Comparison of ENCODE assay signal across 8 cellular contexts in the genomic region with DNA sequence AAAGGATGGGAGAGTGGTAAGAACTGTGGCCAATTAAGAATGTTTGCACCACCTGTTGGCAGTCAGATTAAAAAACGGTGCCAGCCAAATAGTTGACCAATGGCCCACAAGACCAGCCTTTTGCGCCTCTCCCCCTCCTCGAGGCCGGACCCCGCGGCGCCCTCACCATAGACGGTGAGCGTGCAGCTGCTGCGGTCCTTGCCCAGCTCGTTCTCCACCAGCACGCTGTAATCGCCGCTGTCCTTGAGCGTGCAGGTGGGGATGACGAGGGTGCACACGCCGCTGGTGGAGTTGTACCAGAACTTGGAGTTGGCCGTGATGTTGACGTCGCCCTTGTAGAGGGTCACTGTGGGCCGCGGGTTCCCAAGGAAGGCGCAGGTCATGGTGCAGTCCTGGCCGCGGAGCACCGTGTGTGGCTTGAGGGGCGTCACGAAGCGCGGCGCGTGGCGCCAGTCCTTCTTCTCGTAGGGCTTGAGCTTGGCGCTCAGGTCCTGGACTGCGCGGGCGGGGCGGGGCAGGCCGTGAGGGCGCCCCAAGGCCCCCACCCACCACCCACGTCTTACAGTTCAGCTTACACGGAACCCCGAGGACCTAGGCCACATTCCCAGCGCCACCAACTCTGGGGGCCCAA. TPM values are rescaled to one million over a fixed set of nuclear protein-coding genes. Genes with fewer than 3 reads are reported as not detected.
DNase-seq lines count a peak whose midpoint lies in the region; ATAC-seq and TF ChIP-seq lines count a peak whose summit lies in the region.

No MANE protein-coding gene starts in this region.

- no peak for TF ChIP-seq CTCF in GM23338 (conservative IDR thresholded peaks at IDR 0.05; ENCODE audit: low read depth in 2 of 2)
- no peak for TF ChIP-seq CTCF in activated CD8-positive, alpha-beta T cell treated with anti-CD3 and anti-CD28 coated beads for 36 hours (IDR thresholded peaks at IDR 0.05)
- no peak for TF ChIP-seq CTCF in fibroblast of villous mesenchyme (IDR thresholded peaks at IDR 0.05; ENCODE audit: insufficient read depth, low read depth, low read length)
- no peak for TF ChIP-seq CTCF in parathyroid adenoma (IDR thresholded peaks at IDR 0.05)
- no peak for TF ChIP-seq CTCF in osteocyte (IDR thresholded peaks at IDR 0.05)

- H2AFZ ChIP-seq in GM23338 = peak overlapping the region; percentile 94
- H2AFZ ChIP-seq in parathyroid adenoma = peak overlapping the region; percentile 68

- H3K27me3 Mint-ChIP-seq in GM23338 (ENCODE audit: insufficient read depth, low read depth, poor library complexity) = peaks cover 13% of the 10 kb centered on the region
- H3K27me3 Mint-ChIP-seq in activated CD8-positive, alpha-beta T cell treated with anti-CD3 and anti-CD28 coated beads for 36 hours = peaks cover 1% of the 10 kb centered on the region
- peaks cover 30% of the 10 kb centered on the region for H3K27me3 Mint-ChIP-seq in osteocyte (ENCODE audit: unreplicated experiment)

- intact Hi-C loops in activated CD8-positive, alpha-beta T cell treated with anti-CD3 and anti-CD28 coated beads for 36 hours (cut with micrococcal nuclease) = no loop called here

- no peak overlapping the region for H3K27ac Mint-ChIP-seq in GM23338
- H3K27ac Mint-ChIP-seq in activated CD8-positive, alpha-beta T cell treated with anti-CD3 and anti-CD28 coated beads for 36 hours = no peak overlapping the region
- H3K27ac Mint-ChIP-seq in osteocyte (ENCODE audit: unreplicated experiment) = no peak overlapping the region

- no peaks in the 10 kb centered on the region for H3F3A ChIP-seq in GM23338 (replicated peaks; ENCODE audit: low read depth)

- H3K36me3 Mint-ChIP-seq in GM23338 (ENCODE audit: low read depth) = no peaks in the 10 kb centered on the region
- H3K36me3 Mint-ChIP-seq in activated CD8-positive, alpha-beta T cell treated with anti-CD3 and anti-CD28 coated beads for 36 hours (ENCODE audit: low read depth) = no peaks in the 10 kb centered on the region
- H3K36me3 Mint-ChIP-seq in osteocyte (ENCODE audit: unreplicated experiment) = no peaks in the 10 kb centered on the region

- H4K20me1 ChIP-seq in GM23338 (replicated peaks; ENCODE audit: insufficient read depth) = no peaks in the 10 kb centered on the region

- peaks cover 18% of the 10 kb centered on the region for H3K27me3 ChIP-seq in GM23338 (ENCODE audit: insufficient read depth)
- no peaks in the 10 kb centered on the region for H3K27me3 ChIP-seq in parathyroid adenoma (ENCODE audit: control insufficient read depth, insufficient read depth, low read length)

- H3K4me1 Mint-ChIP-seq in GM23338 (peaks cover 7% of the 10 kb centered on the region; the same call in 2 of the 3 replicates), osteocyte (ENCODE audit: unreplicated experiment) (no peaks in the 10 kb centered on the region)
- H3K4me1 Mint-ChIP-seq in activated CD8-positive, alpha-beta T cell treated with anti-CD3 and anti-CD28 coated beads for 36 hours (ENCODE audit: low read depth) = peaks cover 17% of the 10 kb centered on the region

- no peaks in the 10 kb centered on the region for H3K79me2 ChIP-seq in GM23338 (replicated peaks; ENCODE audit: insufficient read depth)
- no peaks in the 10 kb centered on the region for H3K79me2 ChIP-seq in parathyroid adenoma

- H3K36me3 ChIP-seq in GM23338 (ENCODE audit: insufficient read depth) (no peaks in the 10 kb centered on the region), parathyroid adenoma (ENCODE audit: control insufficient read depth, insufficient read depth, low read length) (no peaks in the 10 kb centered on the region)

- peak; percentile 54 for DNase-seq in GM23338 (ENCODE audit: low spot score)
- DNase-seq in activated CD8-positive, alpha-beta T cell treated with anti-CD3 and anti-CD28 coated beads for 36 hours = peak; percentile 27
- DNase-seq in fibroblast of villous mesenchyme (ENCODE audit: low read depth) = no peak
- DNase-seq in osteocyte (ENCODE audit: extremely low spot score, unreplicated experiment) = no peak

- peak; percentile 48 for ATAC-seq in GM23338
- peak; percentile 44 for ATAC-seq in activated CD8-positive, alpha-beta T cell treated with anti-CD3 and anti-CD28 coated beads for 36 hours
- no peak for ATAC-seq in HG03432 (IDR thresholded peaks at IDR 0.05; ENCODE audit: unreplicated experiment)
- ATAC-seq in HG02970 (IDR thresholded peaks at IDR 0.05; ENCODE audit: low FRiP score, unreplicated experiment) = no peak
- ATAC-seq in HG03457 (IDR thresholded peaks at IDR 0.05; ENCODE audit: unreplicated experiment) = no peak

- no peak overlapping the region for H3K9ac ChIP-seq in parathyroid adenoma

- H3K9me3 Mint-ChIP-seq in GM23338 = no peaks in the 10 kb centered on the region
- no peaks in the 10 kb centered on the region for H3K9me3 Mint-ChIP-seq in activated CD8-positive, alpha-beta T cell treated with anti-CD3 and anti-CD28 coated beads for 36 hours
- H3K9me3 Mint-ChIP-seq in osteocyte (ENCODE audit: unreplicated experiment) = no peaks in the 10 kb centered on the region

- H3K4me1 ChIP-seq in GM23338 (ENCODE audit: insufficient read depth) (peaks cover 10% of the 10 kb centered on the region; the same call in 1 of the 2 replicates), parathyroid adenoma (peaks cover 6% of the 10 kb centered on the region)

- H3K4me3 ChIP-seq in GM23338 (peak overlapping the region; percentile 87), fibroblast of villous mesenchyme (ENCODE audit: low read depth, low read length) (peak overlapping the region; percentile 53), parathyroid adenoma (ENCODE audit: low read depth, low read length) (peak overlapping the region; percentile 27)

- CTCF ChIA-PET in activated CD8-positive, alpha-beta T cell treated with anti-CD3 and anti-CD28 coated beads for 36 hours (lab: Charles Lee) = interaction anchor here (0.9 to 6.0 kb wide), 6 partner anchors 9 to 69 kb away, joined by 3 to 51 read pairs (median 4); no protein-coding TSS in a partner anchor

- H3K4me2 ChIP-seq in GM23338 (peak overlapping the region; percentile 92), parathyroid adenoma (ENCODE audit: low read length) (peak overlapping the region; percentile 68)

- peak overlapping the region; percentile 80 for H3K4me3 Mint-ChIP-seq in GM23338
- H3K4me3 Mint-ChIP-seq in activated CD8-positive, alpha-beta T cell treated with anti-CD3 and anti-CD28 coated beads for 36 hours = peak overlapping the region; percentile 49
- no peak overlapping the region for H3K4me3 Mint-ChIP-seq in osteocyte (ENCODE audit: unreplicated experiment)

- H3K9me3 ChIP-seq in parathyroid adenoma (ENCODE audit: control insufficient read depth, low read length) = no peaks in the 10 kb centered on the region

- POLR2A ChIA-PET in activated CD8-positive, alpha-beta T cell treated with anti-CD3 and anti-CD28 coated beads for 36 hours (lab: Charles Lee) = interaction anchor here (0.9 to 1.7 kb wide), 4 partner anchors 9 to 179 kb away, joined by 3 read pairs; a partner anchor contains a TSS

- no peaks in the 10 kb centered on the region for H3K9me2 ChIP-seq in GM23338 (ENCODE audit: insufficient read depth)

- no peak overlapping the region for H3K27ac ChIP-seq in GM23338 (ENCODE audit: low read depth)
- H3K27ac ChIP-seq in parathyroid adenoma = no peak overlapping the region

TF ChIP-seq in GM23338, 12 proteins besides CTCF, POLR2A, EP300 and RAD21 (continues in another document):
- no peak for TF ChIP-seq STAT1 (IDR thresholded peaks at IDR 0.05; ENCODE audit: unreplicated experiment)
- no peak for TF ChIP-seq EZH2 (IDR thresholded peaks at IDR 0.05; ENCODE audit: low read depth, unreplicated experiment)
- TF ChIP-seq NANOG (IDR thresholded peaks at IDR 0.05; ENCODE audit: borderline replicate concordance) = no peak
- TF ChIP-seq, protein P1, sequence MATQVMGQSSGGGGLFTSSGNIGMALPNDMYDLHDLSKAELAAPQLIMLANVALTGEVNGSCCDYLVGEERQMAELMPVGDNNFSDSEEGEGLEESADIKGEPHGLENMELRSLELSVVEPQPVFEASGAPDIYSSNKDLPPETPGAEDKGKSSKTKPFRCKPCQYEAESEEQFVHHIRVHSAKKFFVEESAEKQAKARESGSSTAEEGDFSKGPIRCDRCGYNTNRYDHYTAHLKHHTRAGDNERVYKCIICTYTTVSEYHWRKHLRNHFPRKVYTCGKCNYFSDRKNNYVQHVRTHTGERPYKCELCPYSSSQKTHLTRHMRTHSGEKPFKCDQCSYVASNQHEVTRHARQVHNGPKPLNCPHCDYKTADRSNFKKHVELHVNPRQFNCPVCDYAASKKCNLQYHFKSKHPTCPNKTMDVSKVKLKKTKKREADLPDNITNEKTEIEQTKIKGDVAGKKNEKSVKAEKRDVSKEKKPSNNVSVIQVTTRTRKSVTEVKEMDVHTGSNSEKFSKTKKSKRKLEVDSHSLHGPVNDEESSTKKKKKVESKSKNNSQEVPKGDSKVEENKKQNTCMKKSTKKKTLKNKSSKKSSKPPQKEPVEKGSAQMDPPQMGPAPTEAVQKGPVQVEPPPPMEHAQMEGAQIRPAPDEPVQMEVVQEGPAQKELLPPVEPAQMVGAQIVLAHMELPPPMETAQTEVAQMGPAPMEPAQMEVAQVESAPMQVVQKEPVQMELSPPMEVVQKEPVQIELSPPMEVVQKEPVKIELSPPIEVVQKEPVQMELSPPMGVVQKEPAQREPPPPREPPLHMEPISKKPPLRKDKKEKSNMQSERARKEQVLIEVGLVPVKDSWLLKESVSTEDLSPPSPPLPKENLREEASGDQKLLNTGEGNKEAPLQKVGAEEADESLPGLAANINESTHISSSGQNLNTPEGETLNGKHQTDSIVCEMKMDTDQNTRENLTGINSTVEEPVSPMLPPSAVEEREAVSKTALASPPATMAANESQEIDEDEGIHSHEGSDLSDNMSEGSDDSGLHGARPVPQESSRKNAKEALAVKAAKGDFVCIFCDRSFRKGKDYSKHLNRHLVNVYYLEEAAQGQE (IDR thresholded peaks at IDR 0.05; ENCODE audit: unreplicated experiment) = no peak
- no peak for TF ChIP-seq ZNF331 (CRISPR knock-in tag; IDR thresholded peaks at IDR 0.05; ENCODE audit: low read depth)

RNA-seq across cellular contexts. Expression of a gene that starts 7.2 kb away (rescaled TPM):
- 0.45 and 0.70 TPM in 2 replicates for total RNA-seq in GM23338 (2014; rRNA removed; shearing (Covaris generic))
- polyA plus RNA-seq in GM23338 (2016; fragmentation: Nextera tagmentation; extraction: Ambion mirVana) = 0.91 and 0.99 TPM in 2 replicates
- under 1 TPM; 0.11 to 0.34 TPM for total RNA-seq in activated CD8-positive, alpha-beta T cell treated with anti-CD3 and anti-CD28 coated beads for 36 hours
- total RNA-seq in fibroblast of villous mesenchyme (0.32 and 0.43 TPM in 2 replicates), osteocyte (5.2 and 7.6 TPM in 2 replicates)

RNA-seq across cellular contexts. Expression of a gene that starts 20.2 kb away (rescaled TPM):
- total RNA-seq in GM23338 (2014; rRNA removed; shearing (Covaris generic)) = not detected in 2 replicates
- 0.37 and 0.85 TPM in 2 replicates for polyA plus RNA-seq in GM23338 (2016; fragmentation: Nextera tagmentation; extraction: Ambion mirVana)
- 1 to 10 TPM in 1 of 2 experiments, under 1 TPM in 1; 0.43 to 1.4 TPM for total RNA-seq in activated CD8-positive, alpha-beta T cell treated with anti-CD3 and anti-CD28 coated beads for 36 hours
- total RNA-seq in fibroblast of villous mesenchyme = under 0.01 and 1.3 TPM in 2 replicates
- total RNA-seq in osteocyte = not detected in 2 replicates

Comparison
In these comparisons a context has a peak if more than half of its experiments do, and no peak if none do; other contexts are left out.
1. ATAC-seq: peak in GM23338 (single experiment) and activated CD8-positive, alpha-beta T cell treated with anti-CD3 and anti-CD28 coated beads for 36 hours (single experiment); none in HG03432 (single experiment), HG02970 (single experiment) and HG03457 (single experiment).
2. DNase-seq: peak in GM23338 (single experiment) and activated CD8-positive, alpha-beta T cell treated with anti-CD3 and anti-CD28 coated beads for 36 hours (single experiment); none in fibroblast of villous mesenchyme (single experiment) and osteocyte (single experiment).
3. H3K4me3 ChIP-seq: peak in every context shown above with its lines; median percentile 87 in GM23338; 53 in fibroblast of villous mesenchyme; 27 in parathyroid adenoma.